8 cellular contexts compared by ENCODE assay signal in the genomic region with DNA sequence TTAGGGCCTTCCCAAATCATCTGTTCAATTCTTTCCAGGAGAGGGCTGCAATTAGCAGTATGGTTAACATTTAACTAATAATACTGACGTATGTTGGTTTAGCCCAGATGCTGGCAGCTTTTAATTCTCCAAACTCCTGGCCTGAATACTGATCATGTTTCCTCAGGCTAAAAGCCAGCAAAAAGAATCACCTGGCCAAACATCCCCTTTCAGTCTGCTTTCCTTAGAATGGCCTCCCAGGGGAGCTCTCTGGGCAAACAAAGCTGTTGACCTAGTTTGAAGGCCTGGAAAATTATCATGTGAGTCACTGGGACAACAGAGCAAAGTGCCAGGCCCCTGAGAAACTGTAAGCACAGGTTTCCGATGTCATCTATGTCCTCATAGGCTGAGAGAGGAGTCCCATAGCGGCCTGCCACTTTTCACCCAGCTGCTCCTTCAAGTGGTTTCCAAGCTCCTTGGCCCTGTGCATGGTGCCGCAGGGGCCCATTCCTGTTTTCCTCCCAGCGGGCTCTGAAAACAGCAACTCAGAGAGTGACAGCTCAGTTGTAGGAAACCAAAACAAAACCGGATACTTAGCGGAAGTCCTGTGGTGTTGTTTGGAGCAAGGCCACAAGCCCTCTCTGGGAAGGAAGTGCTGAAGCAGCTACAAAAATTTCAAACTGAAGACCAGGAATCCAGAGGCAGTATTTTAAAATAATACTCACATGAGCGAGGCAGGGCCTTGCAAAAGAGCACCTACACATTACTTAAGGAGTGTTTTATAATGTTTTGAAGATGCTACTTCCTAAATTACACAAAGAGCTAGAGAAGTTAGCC. TPM values are rescaled to one million over a fixed set of nuclear protein-coding genes. Genes with fewer than 3 reads are reported as not detected.
DNase-seq lines count a peak whose midpoint lies in the region; FAIRE-seq and TF ChIP-seq lines count a peak whose summit lies in the region.

No MANE protein-coding gene starts in this region.

- DNase-seq in AML-193 (lab: John Stamatoyannopoulos, UW) (peak; percentile 96 to 97), HEK293T (ENCODE audit: extremely low spot score) (peak; percentile 76), NCI-H446 (lab: John Stamatoyannopoulos, UW) (peak; percentile 86 to 94), dedifferentiated amniotic fluid mesenchymal stem cell (ENCODE audit: extremely low spot score) (peak; percentile 94), kidney glomerular epithelial cell (lab: John Stamatoyannopoulos, UW) (peak; percentile 94), D721Med (ENCODE audit: insufficient read length, low spot score) (no peak)
- DNase-seq in activated CD4-positive, alpha-beta T cell treated with anti-CD3 and anti-CD28 coated beads, Interleukin-2, amount 10 ng/mL, durations not matched to agents 7 days and 5 days: peak; percentile 70
- DNase-seq in stimulated activated CD4-positive, alpha-beta T cell treated with anti-CD3 and anti-CD28 coated beads, Interleukin-12 subunit alpha, Interleukin-12 subunit beta, amount 100 ng/mL, for 4 hours: peak; percentile 17

- H3K36me3 Mint-ChIP-seq in activated CD4-positive, alpha-beta T cell treated with anti-CD3 and anti-CD28 coated beads, Interleukin-2, amount 10 ng/mL, durations not matched to agents 7 days and 5 days (ENCODE audit: low read depth): peaks cover 8% of the 10 kb centered on the region

- no peaks in the 10 kb centered on the region for H3K27me3 Mint-ChIP-seq in activated CD4-positive, alpha-beta T cell treated with anti-CD3 and anti-CD28 coated beads, Interleukin-2, amount 10 ng/mL, durations not matched to agents 7 days and 5 days

- no peaks in the 10 kb centered on the region for H3K9me3 Mint-ChIP-seq in activated CD4-positive, alpha-beta T cell treated with anti-CD3 and anti-CD28 coated beads, Interleukin-2, amount 10 ng/mL, durations not matched to agents 7 days and 5 days

- H3K4me3 Mint-ChIP-seq in activated CD4-positive, alpha-beta T cell treated with anti-CD3 and anti-CD28 coated beads, Interleukin-2, amount 10 ng/mL, durations not matched to agents 7 days and 5 days: peak overlapping the region; percentile 54

- CTCF ChIA-PET in HEK293T (lab: Yijun Ruan, JAX): interaction anchor here (0.6 to 1.6 kb wide), 8 partner anchors 9 to 465 kb away, joined by 3 to 10 read pairs (median 4); a partner anchor contains a TSS
- CTCF ChIA-PET in activated CD4-positive, alpha-beta T cell treated with anti-CD3 and anti-CD28 coated beads, Interleukin-2, amount 10 ng/mL, durations not matched to agents 7 days and 5 days (lab: Charles Lee): interaction anchor here (0.6 to 1.7 kb wide), 16 partner anchors 9 to 222 kb away, joined by 3 to 9 read pairs (median 4); a partner anchor contains a TSS

- no peak for TF ChIP-seq CTCF in D721Med (IDR thresholded peaks at IDR 0.05; ENCODE audit: insufficient read depth, missing control alignments)

- peak overlapping the region; percentile 96 for H3K27ac Mint-ChIP-seq in activated CD4-positive, alpha-beta T cell treated with anti-CD3 and anti-CD28 coated beads, Interleukin-2, amount 10 ng/mL, durations not matched to agents 7 days and 5 days

- H3K4me1 Mint-ChIP-seq in activated CD4-positive, alpha-beta T cell treated with anti-CD3 and anti-CD28 coated beads, Interleukin-2, amount 10 ng/mL, durations not matched to agents 7 days and 5 days: peaks cover 57% of the 10 kb centered on the region

- FAIRE-seq in D721Med (lab: Jason Lieb, UNC): no peak

- POLR2A ChIA-PET in HEK293T (lab: Yijun Ruan, JAX): interaction anchor here (0.8 to 2.3 kb wide), 10 partner anchors 9 to 411 kb away, joined by 3 to 27 read pairs (median 4); a partner anchor contains a TSS
- POLR2A ChIA-PET in activated CD4-positive, alpha-beta T cell treated with anti-CD3 and anti-CD28 coated beads, Interleukin-2, amount 10 ng/mL, durations not matched to agents 7 days and 5 days (lab: Charles Lee): interaction anchor here (0.5 to 1.3 kb wide), 3 partner anchors 13 to 37 kb away, joined by 3 to 5 read pairs (median 3); a partner anchor contains a TSS

TF ChIP-seq in HEK293T, 16 proteins besides CTCF, POLR2A, EP300 and RAD21:
- TF ChIP-seq FOXA1 (IDR thresholded peaks at IDR 0.05) (peak; percentile 90), BHLHE40 (IDR thresholded peaks at IDR 0.05; ENCODE audit: borderline replicate concordance) (no peak), SP1 (IDR thresholded peaks at IDR 0.05) (no peak), ZNF384 (IDR thresholded peaks at IDR 0.05) (no peak), NFRKB (IDR thresholded peaks at IDR 0.05) (no peak), LEF1 (IDR thresholded peaks at IDR 0.05; ENCODE audit: borderline replicate concordance) (no peak; the same call in 1 of the 2 replicates), FOXK2 (IDR thresholded peaks at IDR 0.05) (peak; percentile 51; the same call in 1 of the 2 replicates), ARNT (IDR thresholded peaks at IDR 0.05) (no peak), ELF4 (IDR thresholded peaks at IDR 0.05) (0 out of 2 replicates have a peak, but pooled peaks have one; percentile 27), CTBP1 (IDR thresholded peaks at IDR 0.05; ENCODE audit: borderline replicate concordance) (peak; percentile 42; the same call in 1 of the 2 replicates), HDGF (IDR thresholded peaks at IDR 0.05; ENCODE audit: borderline replicate concordance) (no peak), TARDBP (IDR thresholded peaks at IDR 0.05) (no peak), SUZ12 (IDR thresholded peaks at IDR 0.05) (no peak), L3MBTL2 (conservative IDR thresholded peaks at IDR 0.05) (no peak), FOXM1 (IDR thresholded peaks at IDR 0.05; ENCODE audit: borderline replicate concordance) (no peak)
- TF ChIP-seq, protein P1, sequence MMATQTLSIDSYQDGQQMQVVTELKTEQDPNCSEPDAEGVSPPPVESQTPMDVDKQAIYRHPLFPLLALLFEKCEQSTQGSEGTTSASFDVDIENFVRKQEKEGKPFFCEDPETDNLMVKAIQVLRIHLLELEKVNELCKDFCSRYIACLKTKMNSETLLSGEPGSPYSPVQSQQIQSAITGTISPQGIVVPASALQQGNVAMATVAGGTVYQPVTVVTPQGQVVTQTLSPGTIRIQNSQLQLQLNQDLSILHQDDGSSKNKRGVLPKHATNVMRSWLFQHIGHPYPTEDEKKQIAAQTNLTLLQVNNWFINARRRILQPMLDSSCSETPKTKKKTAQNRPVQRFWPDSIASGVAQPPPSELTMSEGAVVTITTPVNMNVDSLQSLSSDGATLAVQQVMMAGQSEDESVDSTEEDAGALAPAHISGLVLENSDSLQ (IDR thresholded peaks at IDR 0.05): peak; percentile 94
TF ChIP-seq in HEK293T: peak in this region for 5.

RNA-seq across cellular contexts. Expression of a gene that starts 36.5 kb away (rescaled TPM):
- 100 to 1,000 TPM; 168 to 169 TPM for total RNA-seq in activated CD4-positive, alpha-beta T cell treated with anti-CD3 and anti-CD28 coated beads, Interleukin-2, amount 10 ng/mL, durations not matched to agents 7 days and 5 days

RNA-seq across cellular contexts. Expression of a gene that starts 40.7 kb away (rescaled TPM):
- total RNA-seq in activated CD4-positive, alpha-beta T cell treated with anti-CD3 and anti-CD28 coated beads, Interleukin-2, amount 10 ng/mL, durations not matched to agents 7 days and 5 days: 10 to 100 TPM; 30.9 to 40.2 TPM
